In the genomic region with DNA sequence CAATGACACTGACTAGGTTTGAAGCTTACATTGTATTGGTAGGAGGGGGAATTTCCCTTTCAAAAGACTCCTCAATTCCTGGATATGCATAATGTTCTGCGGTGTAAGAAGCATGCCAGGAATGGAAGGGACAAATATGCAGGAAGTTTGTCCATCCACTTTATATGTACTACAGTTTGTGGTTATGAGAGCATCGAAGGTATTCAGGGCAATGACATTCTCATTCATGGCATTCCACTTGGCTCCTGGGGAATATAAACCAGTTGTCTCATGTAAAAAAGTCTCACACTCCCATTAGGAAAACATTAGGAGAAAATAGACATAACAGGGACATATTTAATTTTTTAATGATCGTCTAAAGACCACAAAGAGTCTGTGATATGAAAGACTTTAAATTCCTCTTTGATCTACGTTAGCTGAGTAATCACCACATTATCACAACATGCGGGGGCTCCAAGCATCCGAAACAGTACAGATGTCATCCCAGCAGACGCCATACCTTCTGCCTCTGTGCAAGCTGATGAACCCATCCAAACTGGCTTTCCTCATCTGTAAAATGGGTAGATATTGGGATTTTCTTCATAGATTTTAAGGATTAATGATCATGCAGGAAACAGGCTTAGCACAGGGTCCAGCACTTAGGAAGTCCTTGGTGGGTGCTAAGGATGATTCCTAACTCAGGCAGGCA, we compare ENCODE assay signal across 14 cellular contexts.
A peak's percentile ranks its signal among the peaks of the same experiment; 100 is the strongest.
DNase-seq lines count a peak whose midpoint lies in the region; FAIRE-seq and TF ChIP-seq lines count a peak whose summit lies in the region.
"Had no signal": no experiment of that assay in that cellular context is flagged by ENCODE, and none has a peak within 500 bp of the region (broad histone marks: within the 10 kb centered on the region; RNA-seq: fewer than 3 reads in every experiment).

No MANE protein-coding gene starts in this region.

- H3K4me3 ChIP-seq in HFF-Myc (replicated peaks; ENCODE audit: low read depth, low read length) = no peak overlapping the region
- H3K4me3 ChIP-seq: GM23338, neural progenitor cell had no signal

- H3K27ac Mint-ChIP-seq in glutamatergic neuron (ENCODE audit: unreplicated experiment) = no peak overlapping the region
- H3K27ac Mint-ChIP-seq: GM23338, neural progenitor cell had no signal

- TF ChIP-seq POLR2A in GM12891 (IDR thresholded peaks at IDR 0.05; ENCODE audit: low read depth, low read length) = no peak

- no peaks in the 10 kb centered on the region for H3K27me3 Mint-ChIP-seq in glutamatergic neuron (ENCODE audit: unreplicated experiment)

- DNase-seq in A172 (ENCODE audit: low spot score) (peak; percentile 100), HFF-Myc (ENCODE audit: extremely low read depth, low read depth) (peak; percentile 91), amniotic stem cell (lab: John Stamatoyannopoulos, UW) (peak; percentile 71), hepatic stellate cell (ENCODE audit: low spot score) (peak; percentile 73), DMS153 (lab: John Stamatoyannopoulos, UW) (no peak), glutamatergic neuron (no peak), 8988T (no peak), GM12891 (ENCODE audit: insufficient read length, low spot score) (no peak)
- DNase-seq: AML-193; Karpas-422; stimulated activated naive CD4-positive, alpha-beta T cell had no signal

- no peaks in the 10 kb centered on the region for H3K4me1 Mint-ChIP-seq in glutamatergic neuron (ENCODE audit: low read depth, unreplicated experiment)
- H3K4me1 Mint-ChIP-seq: neural progenitor cell had no signal

- peaks cover 1% of the 10 kb centered on the region for H3K9me3 Mint-ChIP-seq in glutamatergic neuron (ENCODE audit: unreplicated experiment)
- H3K9me3 Mint-ChIP-seq: GM23338, neural progenitor cell had no signal

- H3K4me3 Mint-ChIP-seq in glutamatergic neuron (ENCODE audit: unreplicated experiment) = no peak overlapping the region
- H3K4me3 Mint-ChIP-seq: GM23338, neural progenitor cell had no signal

- FAIRE-seq in GM12891 (lab: Jason Lieb, UNC) = no peak
- FAIRE-seq: islet of Langerhans had no signal

- TF ChIP-seq CTCF in HFF-Myc (IDR thresholded peaks at IDR 0.05; ENCODE audit: low read depth, low read length, missing control alignments) = no peak
- TF ChIP-seq CTCF in glutamatergic neuron (IDR thresholded peaks at IDR 0.05; ENCODE audit: partially characterized antibody, unreplicated experiment) = no peak

- H3K36me3 Mint-ChIP-seq in glutamatergic neuron (ENCODE audit: unreplicated experiment) = no peaks in the 10 kb centered on the region
- H3K36me3 Mint-ChIP-seq: neural progenitor cell had no signal

TF ChIP-seq in GM12891, 5 proteins besides CTCF, POLR2A, EP300 and RAD21:
- TF ChIP-seq TAF1 (IDR thresholded peaks at IDR 0.05; ENCODE audit: low read depth, low read length) (no peak), PAX5 (IDR thresholded peaks at IDR 0.05; ENCODE audit: insufficient read depth, low read length, severe bottlenecking) (no peak), POU2F2 (IDR thresholded peaks at IDR 0.05; ENCODE audit: low read depth, low read length) (no peak), SPI1 (IDR thresholded peaks at IDR 0.05; ENCODE audit: low read depth, low read length) (no peak), POLR2AphosphoS5 (IDR thresholded peaks at IDR 0.05; ENCODE audit: low read depth, low read length) (no peak)

Comparison
In these comparisons a context has a peak if more than half of its experiments do, and no peak if none do; other contexts are left out.
1. DNase-seq: peak in A172 (single experiment), HFF-Myc (single experiment), amniotic stem cell (single experiment) and hepatic stellate cell (single experiment); none in DMS153 (single experiment), glutamatergic neuron (single experiment), 8988T (single experiment) and GM12891 (single experiment).